Comparison of ENCODE assay signal across 19 cellular contexts in genomic region chr7:101506531-101506930, GRCh38.
DNase-seq lines count a peak whose midpoint lies in the region; ATAC-seq, FAIRE-seq and TF ChIP-seq lines count a peak whose summit lies in the region.
"Had no signal": no experiment of that assay in that cellular context is flagged by ENCODE, and none has a peak within 500 bp of the region (broad histone marks: within the 10 kb centered on the region; RNA-seq: fewer than 3 reads in every experiment).

No MANE protein-coding gene starts in this region.

- H3K4me3 Mint-ChIP-seq in endodermal cell: no peak overlapping the region
- H3K4me3 Mint-ChIP-seq: CD8-positive, alpha-beta memory T cell had no signal

- DNase-seq in A549 (ENCODE audit: low read depth in 1 of 2, low spot score in 1 of 2) (peak in 1 of 2 experiments; percentile 20), GM12865 (ENCODE audit: low read depth) (peak; percentile 38), Panc1 (ENCODE audit: low read depth, low spot score) (no peak), hepatocyte (ENCODE audit: low spot score) (no peak), endodermal cell (no peak), DMS79 treated with DMSO at 0.1 percent for 48 hours (lab: John Stamatoyannopoulos, UW) (no peak)
- DNase-seq in stimulated activated CD4-positive, alpha-beta T cell treated with anti-CD3 and anti-CD28 coated beads, Interleukin-4, amount 100 ng/mL, for 24 hours: no peak
- DNase-seq: CD8-positive, alpha-beta memory T cell; GDM1; Kasumi-1; NCI-H1092 treated with DMSO at 0.1 percent for 48 hours; NCI-H146; NCI-H2081 treated with DMSO at 0.1 percent for 48 hours; OCI-M1; SIG-M5 had no signal

- no peaks in the 10 kb centered on the region for H3K27me3 Mint-ChIP-seq in endodermal cell (ENCODE audit: insufficient read depth)

- no TSS peak for BruUV-seq in Panc1 (replicated peaks; lab: Mats Ljungman, UMichigan)

- no peak for TF ChIP-seq EP300 in A549 (IDR thresholded peaks at IDR 0.05)

- H3K36me3 Mint-ChIP-seq in endodermal cell (ENCODE audit: low read depth): peaks cover 2% of the 10 kb centered on the region
- H3K36me3 Mint-ChIP-seq: CD8-positive, alpha-beta memory T cell had no signal

- CTCF ChIA-PET in A549 (lab: Yijun Ruan, JAX) (interaction anchor here (0.6 to 5.0 kb wide), 13 partner anchors 12 to 438 kb away, joined by 3 to 45 read pairs (median 5); no protein-coding TSS in a partner anchor), Panc1 (lab: Charles Lee) (interaction anchor here (1.0 kb wide), 1 partner anchor 144 kb away, joined by 5 read pairs; the partner anchor contains the start of gene COL26A1)

- 24% methylated on average over 5 of the region's 5 CpGs for WGBS in A549 (ENCODE audit: missing lambda C conversion rate)
- 57% methylated on average over 5 of the region's 5 CpGs for WGBS in hepatocyte (ENCODE audit: low lambda C conversion rate, missing lambda C conversion rate)
- 81 to 86% methylated on average over 4 to 5 of the region's 5 CpGs for WGBS in endodermal cell (ENCODE audit: insufficient coverage in 1 of 2, insufficient read length in 1 of 2), 2 experiments

- no peak overlapping the region for H2AFZ ChIP-seq in hepatocyte

- H3K27ac ChIP-seq in A549 (no peak overlapping the region), Panc1 (ENCODE audit: low read length) (peak overlapping the region; percentile 32), hepatocyte (peak overlapping the region; percentile 63), endodermal cell (ENCODE audit: low read depth, low read length) (no peak overlapping the region)

- intact Hi-C loops in Panc1 (cut with micrococcal nuclease; ENCODE audit: unreplicated experiment): loop anchor here (5.0 to 10.0 kb wide), 2 partner anchors 49 to 142 kb away; partner anchors contain the start of gene COL26A1

- H3K9me3 ChIP-seq in A549: no peaks in the 10 kb centered on the region
- H3K9me3 ChIP-seq in Panc1 (ENCODE audit: control insufficient read depth, insufficient read depth, low read depth, low read length): no peaks in the 10 kb centered on the region
- no peaks in the 10 kb centered on the region for H3K9me3 ChIP-seq in hepatocyte (ENCODE audit: low read depth)
- no peaks in the 10 kb centered on the region for H3K9me3 ChIP-seq in endodermal cell (ENCODE audit: control insufficient read depth, low read length)
- H3K9me3 ChIP-seq: HAP-1 had no signal

- H3K9me3 Mint-ChIP-seq in endodermal cell: peaks cover 2% of the 10 kb centered on the region

- H4K20me1 ChIP-seq in hepatocyte (ENCODE audit: insufficient read depth, poor library complexity, severe bottlenecking): no peaks in the 10 kb centered on the region

- POLR2A ChIA-PET in A549 (lab: Yijun Ruan, JAX): no interaction called here
- POLR2A ChIA-PET in Panc1 (lab: Charles Lee): interaction anchor here (0.5 kb wide), 2 partner anchors 33 to 69 kb away, joined by 3 read pairs; no protein-coding TSS in a partner anchor

- TF ChIP-seq RAD21 in A549 (conservative IDR thresholded peaks at IDR 0.05 in 1 of 2, IDR thresholded peaks at IDR 0.05 in 1 of 2): no peak

- no peak for FAIRE-seq in A549 (lab: Jason Lieb, UNC)
- FAIRE-seq: A204.1 had no signal

- TF ChIP-seq POLR2A in A549 (IDR thresholded peaks at IDR 0.05; ENCODE audit: low read length): no peak

- H3K4me2 ChIP-seq in A549 (no peak overlapping the region), hepatocyte (peak overlapping the region; percentile 25)

- no peak overlapping the region for H3K9ac ChIP-seq in endodermal cell (ENCODE audit: extremely low read depth, low read length, poor library complexity, severe bottlenecking)

- TF ChIP-seq CTCF in A549 (IDR thresholded peaks at IDR 0.05) (no peak), GM12865 (IDR thresholded peaks at IDR 0.05; ENCODE audit: insufficient read depth, low read depth, low read length, missing control alignments) (no peak), Panc1 (IDR thresholded peaks at IDR 0.05) (no peak), hepatocyte (IDR thresholded peaks at IDR 0.05; ENCODE audit: poor library complexity) (no peak), endodermal cell (conservative IDR thresholded peaks at IDR 0.05) (no peak)

- no peaks in the 10 kb centered on the region for H3K79me2 ChIP-seq in hepatocyte

- peak; percentile 29 to 44; a peak in 3 of 6 replicates for ATAC-seq in A549
- ATAC-seq in Panc1: peak; percentile 46
- ATAC-seq in HG03342 (IDR thresholded peaks at IDR 0.05; ENCODE audit: unreplicated experiment): no peak
- ATAC-seq: SK-N-SH treated with all-trans-retinoic acid at 6 μM for 48 hours had no signal

- no peak overlapping the region for H3K27ac Mint-ChIP-seq in endodermal cell
- H3K27ac Mint-ChIP-seq: CD8-positive, alpha-beta memory T cell had no signal

- H3K4me1 Mint-ChIP-seq in endodermal cell: peaks cover 2% of the 10 kb centered on the region

- in situ Hi-C loops in Panc1 (cut with HindIII; ENCODE audit: low pct_unique_long_range_greater_than_20kb, low sequenced_read_pairs): no loop called here

- H3K4me3 ChIP-seq in A549: no peak overlapping the region
- H3K4me3 ChIP-seq in GM12865 (ENCODE audit: low read depth, low read length): no peak overlapping the region
- no peak overlapping the region for H3K4me3 ChIP-seq in Panc1 (ENCODE audit: low read depth in 2 of 2, low read length in 2 of 2)
- no peak overlapping the region for H3K4me3 ChIP-seq in hepatocyte
- no peak overlapping the region for H3K4me3 ChIP-seq in endodermal cell (ENCODE audit: low read length)
- H3K4me3 ChIP-seq: HAP-1 had no signal

- H3K27me3 ChIP-seq in Panc1 (ENCODE audit: control insufficient read depth, insufficient read depth, low read length) (no peaks in the 10 kb centered on the region), hepatocyte (no peaks in the 10 kb centered on the region), endodermal cell (ENCODE audit: control insufficient read depth, insufficient read depth, low read length, poor library complexity, severe bottlenecking) (no peaks in the 10 kb centered on the region)

- H3K9me2 ChIP-seq in hepatocyte (replicated peaks; ENCODE audit: insufficient read depth): no peaks in the 10 kb centered on the region

- H3K36me3 ChIP-seq in Panc1 (ENCODE audit: control insufficient read depth, insufficient read depth, low read length) (no peaks in the 10 kb centered on the region), hepatocyte (replicated peaks; ENCODE audit: insufficient read depth, low read depth) (no peaks in the 10 kb centered on the region), endodermal cell (ENCODE audit: control insufficient read depth, insufficient read depth, low read length) (no peaks in the 10 kb centered on the region)
- H3K36me3 ChIP-seq: HAP-1 had no signal

- H3K4me1 ChIP-seq in A549 (no peaks in the 10 kb centered on the region), Panc1 (ENCODE audit: control insufficient read depth, insufficient read depth, low read length) (peaks cover 6% of the 10 kb centered on the region), hepatocyte (ENCODE audit: insufficient read depth) (no peaks in the 10 kb centered on the region), endodermal cell (ENCODE audit: control insufficient read depth, insufficient read depth, low read length) (no peaks in the 10 kb centered on the region)
- H3K4me1 ChIP-seq: HAP-1 had no signal

TF ChIP-seq in A549, 52 proteins besides CTCF, POLR2A, EP300 and RAD21:
- no peak for TF ChIP-seq FOSL2 (IDR thresholded peaks at IDR 0.05)
- TF ChIP-seq FOSL2 (CRISPR knock-in tag; IDR thresholded peaks at IDR 0.05): no peak
- TF ChIP-seq CHD4 (IDR thresholded peaks at IDR 0.05; ENCODE audit: borderline replicate concordance): no peak
- no peak for TF ChIP-seq SMC3 (IDR thresholded peaks at IDR 0.05)
- no peak for TF ChIP-seq MAZ (IDR thresholded peaks at IDR 0.05; ENCODE audit: borderline replicate concordance, low read depth, low read length)
- no peak for TF ChIP-seq ZNF302 (CRISPR knock-in tag; IDR thresholded peaks at IDR 0.05)
- TF ChIP-seq ZC3H11A (IDR thresholded peaks at IDR 0.05): no peak
- no peak for TF ChIP-seq HEYL (CRISPR knock-in tag; IDR thresholded peaks at IDR 0.05)
- no peak for TF ChIP-seq FOXS1 (CRISPR knock-in tag; IDR thresholded peaks at IDR 0.05)
- TF ChIP-seq CEBPB (IDR thresholded peaks at IDR 0.05): no peak
- no peak for TF ChIP-seq POLR2AphosphoS2 (conservative IDR thresholded peaks at IDR 0.05; ENCODE audit: low read length)

Comparison
In these comparisons a context has a peak if more than half of its experiments do, and no peak if none do; other contexts are left out.
1. H3K27ac ChIP-seq: peak in Panc1 (single experiment) and hepatocyte (single experiment); none in A549 (0 of 2) and endodermal cell (single experiment).